In genomic region chr11:46001427-46002049, GRCh38 we compare ENCODE assay signal across 14 cellular contexts.
DNase-seq lines count a peak whose midpoint lies in the region; TF ChIP-seq lines count a peak whose summit lies in the region.
"Had no signal": no experiment of that assay in that cellular context is flagged by ENCODE, and none has a peak within 500 bp of the region (broad histone marks: within the 10 kb centered on the region; RNA-seq: fewer than 3 reads in every experiment).

No MANE protein-coding gene starts in this region.

- H3K27me3 ChIP-seq in brain microvascular endothelial cell (replicated peaks), result no peaks in the 10 kb centered on the region
- H3K27me3 ChIP-seq: left lung, tibial nerve had no signal

- H3K36me3 ChIP-seq in brain microvascular endothelial cell (replicated peaks) (no peaks in the 10 kb centered on the region), OCI-LY7 (ENCODE audit: insufficient read depth, low read length) (no peaks in the 10 kb centered on the region)
- H3K36me3 ChIP-seq: left lung, tibial nerve had no signal

- intact Hi-C loops in OCI-LY7 (cut with micrococcal nuclease; ENCODE audit: unreplicated experiment), result no loop called here

- no TSS peak for BruUV-seq in OCI-LY7 (replicated peaks; lab: Mats Ljungman, UMichigan)

- H2AFZ ChIP-seq in OCI-LY7 (ENCODE audit: low read length), result no peak overlapping the region

- H3K27ac Mint-ChIP-seq in HFFc6, result peak overlapping the region; percentile 72

- H3K9me3 ChIP-seq in OCI-LY7 (ENCODE audit: low read length), result no peaks in the 10 kb centered on the region
- H3K9me3 ChIP-seq: left lung, tibial nerve had no signal

- no peaks in the 10 kb centered on the region for H3K9me2 ChIP-seq in OCI-LY7 (ENCODE audit: insufficient read depth, low read length)

- H3K4me2 ChIP-seq in OCI-LY7 (ENCODE audit: low read length), result no peak overlapping the region

- H3K4me3 Mint-ChIP-seq in HFFc6, result peak overlapping the region; percentile 54

- no peaks in the 10 kb centered on the region for H3K9me3 Mint-ChIP-seq in HFFc6

- H3K4me1 Mint-ChIP-seq in HFFc6 (ENCODE audit: low read depth), result peaks cover 65% of the 10 kb centered on the region

- no peaks in the 10 kb centered on the region for H3K79me2 ChIP-seq in OCI-LY7 (ENCODE audit: insufficient read depth, low read depth, low read length)

- peak; percentile 53 for DNase-seq in HFFc6
- peak; percentile 49 for DNase-seq in brain microvascular endothelial cell
- DNase-seq in iris pigment epithelial cell (ENCODE audit: low read depth), result peak; percentile 74
- DNase-seq in activated CD4-positive, alpha-beta T cell treated with anti-CD3 and anti-CD28 coated beads for 48 hours, result no peak
- DNase-seq in NCI-H69 (lab: John Stamatoyannopoulos, UW), result no peak
- DNase-seq in NCI-H2196 treated with DMSO at 0.1 percent for 48 hours (lab: John Stamatoyannopoulos, UW; ENCODE audit: unreplicated experiment), result no peak
- no peak for DNase-seq in OCI-LY7 (ENCODE audit: low spot score)
- DNase-seq: activated CD8-positive, alpha-beta memory T cell treated with anti-CD3 and anti-CD28 coated beads for 24 hours; activated gamma-delta T cell treated with Interleukin-2 at 50 U/mL for 16 hours; left lung; NCI-H1048; nucleus accumbens had no signal

- POLR2A ChIA-PET in OCI-LY7 (lab: Charles Lee), result interaction anchor here (0.5 to 1.1 kb wide), 5 partner anchors 75 to 1016 kb away, joined by 3 read pairs; partner anchors contain the start of gene CRY2

- no peaks in the 10 kb centered on the region for H3K36me3 Mint-ChIP-seq in HFFc6 (ENCODE audit: low read depth)

- CTCF ChIA-PET in OCI-LY7 (lab: Charles Lee; ENCODE audit: unreplicated experiment), result no interaction called here

- H3K4me3 ChIP-seq in brain microvascular endothelial cell (ENCODE audit: low read depth, low read length), result no peak overlapping the region
- no peak overlapping the region for H3K4me3 ChIP-seq in OCI-LY7 (ENCODE audit: low read depth, low read length, poor library complexity, severe bottlenecking)
- H3K4me3 ChIP-seq: left lung, tibial nerve had no signal

- no peaks in the 10 kb centered on the region for H3K4me1 ChIP-seq in OCI-LY7 (ENCODE audit: insufficient read depth, low read length, poor library complexity, severe bottlenecking)

- H4K20me1 ChIP-seq in OCI-LY7 (ENCODE audit: insufficient read depth, low read length), result no peaks in the 10 kb centered on the region; the same call in 1 of the 2 replicates

- TF ChIP-seq CTCF in 22Rv1 (IDR thresholded peaks at IDR 0.05), result 0 out of 2 replicates have a peak, but pooled peaks have one; percentile 1
- no peak for TF ChIP-seq CTCF in HFFc6 (IDR thresholded peaks at IDR 0.05)
- TF ChIP-seq CTCF in brain microvascular endothelial cell (IDR thresholded peaks at IDR 0.05; ENCODE audit: low read depth, low read length, missing control alignments), result no peak
- TF ChIP-seq CTCF in OCI-LY7 (conservative IDR thresholded peaks at IDR 0.05; ENCODE audit: low read length), result no peak

- in situ Hi-C loops in brain microvascular endothelial cell (cut with HindIII; ENCODE audit: low pct_ligation_motif_present, low sequenced_read_pairs), result no loop called here

- no peaks in the 10 kb centered on the region; the same call in 1 of the 2 replicates for H3K27me3 Mint-ChIP-seq in HFFc6 (ENCODE audit: insufficient read depth)

- H3K27ac ChIP-seq in 22Rv1 (no peak overlapping the region), brain microvascular endothelial cell (peak overlapping the region; percentile 51), OCI-LY7 (ENCODE audit: low read depth, low read length, poor library complexity, severe bottlenecking) (no peak overlapping the region)
- H3K27ac ChIP-seq: left lung, tibial nerve had no signal

Comparison
In these comparisons a context has a peak if more than half of its experiments do, and no peak if none do; other contexts are left out.
1. DNase-seq: peak in HFFc6 (single experiment), brain microvascular endothelial cell (single experiment) and iris pigment epithelial cell (single experiment); none in activated CD4-positive, alpha-beta T cell treated with anti-CD3 and anti-CD28 coated beads for 48 hours (single experiment), NCI-H69 (single experiment), NCI-H2196 treated with DMSO at 0.1 percent for 48 hours (single experiment) and OCI-LY7 (single experiment).